8 cellular contexts compared by ENCODE assay signal in the genomic region with DNA sequence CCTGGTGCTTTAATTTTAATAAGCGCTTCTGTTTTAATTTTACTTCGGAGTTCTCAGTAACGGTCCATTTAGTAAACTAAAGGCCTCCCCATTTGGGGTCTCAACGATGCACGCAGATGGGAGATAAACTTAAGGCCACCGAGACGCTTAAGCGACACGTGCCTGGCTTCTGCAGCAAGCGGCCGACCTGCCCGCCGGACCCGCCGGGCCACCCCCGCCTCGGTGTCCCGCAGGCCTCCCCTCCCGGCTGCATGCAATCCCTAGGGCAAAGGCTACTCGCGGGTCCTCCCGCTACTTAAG. TPM values are rescaled to one million over a fixed set of nuclear protein-coding genes. Genes with fewer than 3 reads are reported as not detected.
DNase-seq lines count a peak whose midpoint lies in the region; ATAC-seq and TF ChIP-seq lines count a peak whose summit lies in the region.

No MANE protein-coding gene starts in this region.

- H3K27ac ChIP-seq in adrenal gland, result peak overlapping the region in 4 of 5 donors; percentile 46 to 83 (median 82)
- H3K27ac ChIP-seq in lower lobe of right lung, result peak overlapping the region; percentile 88
- H3K27ac ChIP-seq in vagina, result peak overlapping the region; percentile 73

- H3K4me3 ChIP-seq in GM12875 (ENCODE audit: low read depth, low read length) (peak overlapping the region; percentile 67), adrenal gland (peak overlapping the region in 3 of 4 donors; percentile 3 to 65 (median 61)), lower lobe of right lung (peak overlapping the region; percentile 90), vagina (peak overlapping the region; percentile 78 to 89)

- ATAC-seq in HG02981 (IDR thresholded peaks at IDR 0.05; ENCODE audit: unreplicated experiment), result peak; percentile 2
- peak in 1 of 2 donors; percentile 9 for ATAC-seq in lower lobe of right lung

- TF ChIP-seq POLR2A in adrenal gland (IDR thresholded peaks at IDR 0.05), result no peak
- TF ChIP-seq POLR2A in vagina (IDR thresholded peaks at IDR 0.05), result no peak

- intact Hi-C loops in adrenal gland (cut with DNase I), result loop anchor here in 1 of 2 donors (10.0 kb wide), 1 partner anchor 61 kb away; the partner anchor contains the start of gene ATMIN
- intact Hi-C loops in lower lobe of right lung (cut with DNase I), result no loop called here
- intact Hi-C loops in vagina (cut with DNase I), result no loop called here

- H3K27me3 ChIP-seq in adrenal gland (no peaks in the 10 kb centered on the region), lower lobe of right lung (ENCODE audit: low read depth) (no peaks in the 10 kb centered on the region), vagina (no peaks in the 10 kb centered on the region)

- H3K36me3 ChIP-seq in adrenal gland (replicated peaks in 1 of 2) (no peaks in the 10 kb centered on the region), lower lobe of right lung (no peaks in the 10 kb centered on the region), vagina (no peaks in the 10 kb centered on the region)

- DNase-seq in adrenal gland (no peak), lower lobe of right lung (no peak), vagina (ENCODE audit: extremely low spot score in 2 of 2) (no peak), DMS114 treated with DMSO at 0.1 percent for 48 hours (lab: John Stamatoyannopoulos, UW; ENCODE audit: unreplicated experiment) (no peak), UCSD-AML1 (lab: John Stamatoyannopoulos, UW; ENCODE audit: unreplicated experiment) (no peak), MV-4-11 (lab: John Stamatoyannopoulos, UW) (no peak)

- peaks cover 4% of the 10 kb centered on the region in 2 donors for H3K4me1 ChIP-seq in adrenal gland (replicated peaks in 1 of 2)
- peaks cover 16% of the 10 kb centered on the region for H3K4me1 ChIP-seq in lower lobe of right lung
- peaks cover 8% of the 10 kb centered on the region for H3K4me1 ChIP-seq in vagina

- TF ChIP-seq CTCF in GM12875 (IDR thresholded peaks at IDR 0.05; ENCODE audit: borderline replicate concordance, insufficient read depth, low read depth, low read length), result no peak
- TF ChIP-seq CTCF in adrenal gland (IDR thresholded peaks at IDR 0.05), result no peak
- TF ChIP-seq CTCF in lower lobe of right lung (IDR thresholded peaks at IDR 0.05), result no peak
- no peak for TF ChIP-seq CTCF in vagina (IDR thresholded peaks at IDR 0.05)

- 0% methylated on average over 14 to 22 of the region's 22 CpGs; no CpG with 5 or more reads in 1 of the 4 donors for WGBS in adrenal gland, 4 donors

- H3K9me3 ChIP-seq in adrenal gland (replicated peaks in 1 of 3), result no peaks in the 10 kb centered on the region
- H3K9me3 ChIP-seq in lower lobe of right lung, result no peaks in the 10 kb centered on the region
- no peaks in the 10 kb centered on the region for H3K9me3 ChIP-seq in vagina

RNA-seq across cellular contexts. Expression of gene GCSH, which starts 0.6 kb away (rescaled TPM):
- total RNA-seq in adrenal gland (10 to 100 TPM; 10.3 to 32.2 (median 23.7) TPM), lower lobe of right lung (14.7 TPM), vagina (27.0 TPM)
- polyA plus RNA-seq in adrenal gland, result 10 to 100 TPM; 13.4 to 80.1 (median 25.6) TPM

RNA-seq across cellular contexts. Expression of gene C16orf46, which starts 18.6 kb away (rescaled TPM):
- total RNA-seq in adrenal gland (1 to 10 TPM in 3 of 8 donors, under 1 TPM in 3, not detected in 2; 0.24 to 6.0 (median 0.86) TPM), lower lobe of right lung (not detected), vagina (1.2 TPM)
- polyA plus RNA-seq in adrenal gland, result under 1 TPM; 0.17 to 0.59 (median 0.48) TPM

RNA-seq across cellular contexts. Expression of gene ATMIN, which starts 60.0 kb away (rescaled TPM):
- 10 to 100 TPM; 25.8 to 46.4 (median 34.3) TPM for total RNA-seq in adrenal gland
- polyA plus RNA-seq in adrenal gland, result 10 to 100 TPM; 10.1 to 45.7 (median 11.1) TPM
- total RNA-seq in lower lobe of right lung, result 29.7 TPM
- total RNA-seq in vagina, result 29.7 TPM
